ENCODE assay signal across 24 cellular contexts in the genomic region with DNA sequence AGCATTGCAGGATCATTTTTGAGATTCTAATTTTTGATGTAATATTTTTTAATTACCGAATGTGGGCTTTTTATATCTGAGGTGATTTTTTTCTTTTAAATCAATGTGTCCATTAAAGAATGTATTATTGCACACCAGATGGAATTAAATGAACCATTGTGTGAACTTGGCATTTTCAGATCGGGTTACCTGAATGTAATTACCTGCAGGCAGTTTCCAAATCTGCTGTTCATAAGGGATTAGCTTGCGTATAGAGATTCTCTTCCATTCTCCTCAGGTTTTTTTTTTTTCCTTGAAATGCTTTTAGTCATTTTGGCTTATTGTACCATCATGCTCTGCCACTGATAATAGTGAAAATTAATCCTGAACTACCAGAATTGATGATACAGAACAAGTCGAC.
DNase-seq lines count a peak whose midpoint lies in the region; ATAC-seq and TF ChIP-seq lines count a peak whose summit lies in the region.
"Had no signal": no experiment of that assay in that cellular context is flagged by ENCODE, and none has a peak within 500 bp of the region (broad histone marks: within the 10 kb centered on the region; RNA-seq: fewer than 3 reads in every experiment).

No MANE protein-coding gene starts in this region.

- H3K9me3 ChIP-seq in mammary epithelial cell (replicated peaks; ENCODE audit: insufficient read depth, low read length), result no peaks in the 10 kb centered on the region
- no peaks in the 10 kb centered on the region for H3K9me3 ChIP-seq in neural progenitor cell (ENCODE audit: low read depth)
- no peaks in the 10 kb centered on the region for H3K9me3 ChIP-seq in BE2C
- H3K9me3 ChIP-seq: transverse colon had no signal

- H2AFZ ChIP-seq in mammary epithelial cell (ENCODE audit: low read depth, low read length) (peak overlapping the region; percentile 1), neural progenitor cell (replicated peaks) (no peak overlapping the region)

- H3K36me3 ChIP-seq in mammary epithelial cell (ENCODE audit: insufficient read depth, low read length), result no peaks in the 10 kb centered on the region
- H3K36me3 ChIP-seq in neural progenitor cell, result no peaks in the 10 kb centered on the region
- H3K36me3 ChIP-seq in BE2C, result no peaks in the 10 kb centered on the region
- H3K36me3 ChIP-seq: brain microvascular endothelial cell, transverse colon had no signal

- H3K36me3 Mint-ChIP-seq in neural progenitor cell, result no peaks in the 10 kb centered on the region
- H3K36me3 Mint-ChIP-seq: CD8-positive, alpha-beta memory T cell; stimulated activated effector memory CD8-positive, alpha-beta T cell treated with anti-CD3 and anti-CD28 coated beads, Interleukin-12 subunit alpha, Interleukin-12 subunit beta, amount 100 ng/mL, for 72 hours had no signal

- H3K9me3 Mint-ChIP-seq in neural progenitor cell, result no peaks in the 10 kb centered on the region
- H3K9me3 Mint-ChIP-seq: nephron had no signal

- no TSS peak for BruUV-seq in mammary epithelial cell (replicated peaks; lab: Mats Ljungman, UMichigan)

- H3K27ac ChIP-seq in mammary epithelial cell (ENCODE audit: insufficient read depth, low read depth, low read length), result no peak overlapping the region
- H3K27ac ChIP-seq in neural progenitor cell, result no peak overlapping the region
- H3K27ac ChIP-seq: brain microvascular endothelial cell, transverse colon had no signal

- H3F3A ChIP-seq in neural progenitor cell (ENCODE audit: low read depth), result peaks cover 6% of the 10 kb centered on the region

- H3K4me1 Mint-ChIP-seq in neural progenitor cell, result peaks cover 10% of the 10 kb centered on the region
- H3K4me1 Mint-ChIP-seq: activated CD4-positive, alpha-beta T cell treated with anti-CD3 and anti-CD28 coated beads for 36 hours; CD8-positive, alpha-beta memory T cell; nephron; stimulated activated effector memory CD8-positive, alpha-beta T cell treated with anti-CD3 and anti-CD28 coated beads, Interleukin-12 subunit alpha, Interleukin-12 subunit beta, amount 100 ng/mL, for 72 hours had no signal

- CTCF ChIA-PET in mammary epithelial cell (lab: Charles Lee; ENCODE audit: low non-redundant PET), result no interaction called here

- H3K27ac Mint-ChIP-seq in neural progenitor cell, result no peak overlapping the region
- H3K27ac Mint-ChIP-seq: activated CD4-positive, alpha-beta T cell treated with anti-CD3 and anti-CD28 coated beads for 36 hours; activated CD8-positive, alpha-beta T cell treated with anti-CD3 and anti-CD28 coated beads, Interleukin-2, amount 10 ng/mL, durations not matched to agents 7 days and 5 days; CD8-positive, alpha-beta memory T cell; nephron; stimulated activated effector memory CD8-positive, alpha-beta T cell treated with anti-CD3 and anti-CD28 coated beads, Interleukin-12 subunit alpha, Interleukin-12 subunit beta, amount 100 ng/mL, for 72 hours had no signal

- dilution Hi-C loops in mammary epithelial cell (cut with HindIII; ENCODE audit: low sequenced_read_pairs), result no loop called here

- H3K79me2 ChIP-seq in mammary epithelial cell (ENCODE audit: insufficient read depth, low read length), result no peaks in the 10 kb centered on the region
- no peaks in the 10 kb centered on the region for H3K79me2 ChIP-seq in neural progenitor cell (ENCODE audit: low read depth)

- H3K27me3 ChIP-seq in mammary epithelial cell (ENCODE audit: insufficient read depth, low read length) (no peaks in the 10 kb centered on the region), neural progenitor cell (no peaks in the 10 kb centered on the region), BE2C (no peaks in the 10 kb centered on the region)
- H3K27me3 ChIP-seq: brain microvascular endothelial cell, transverse colon had no signal

- H4K20me1 ChIP-seq in mammary epithelial cell (ENCODE audit: insufficient read depth, low read length), result no peaks in the 10 kb centered on the region
- H4K20me1 ChIP-seq in neural progenitor cell (ENCODE audit: low read depth), result no peaks in the 10 kb centered on the region

- H3K4me3 ChIP-seq in mammary epithelial cell (replicated peaks in 1 of 3; ENCODE audit: insufficient read depth in 1 of 3, low read depth in 2 of 3, low read length in 3 of 3), result no peak overlapping the region
- H3K4me3 ChIP-seq in neural progenitor cell, result no peak overlapping the region
- no peak overlapping the region for H3K4me3 ChIP-seq in BE2C (ENCODE audit: low read depth, low read length)
- H3K4me3 ChIP-seq: transverse colon had no signal

- no peak overlapping the region for H3K4me3 Mint-ChIP-seq in neural progenitor cell
- H3K4me3 Mint-ChIP-seq: activated CD4-positive, alpha-beta T cell treated with anti-CD3 and anti-CD28 coated beads for 36 hours; activated CD8-positive, alpha-beta T cell treated with anti-CD3 and anti-CD28 coated beads, Interleukin-2, amount 10 ng/mL, durations not matched to agents 7 days and 5 days; CD8-positive, alpha-beta memory T cell; nephron; stimulated activated effector memory CD8-positive, alpha-beta T cell treated with anti-CD3 and anti-CD28 coated beads, Interleukin-12 subunit alpha, Interleukin-12 subunit beta, amount 100 ng/mL, for 72 hours had no signal

- peak; percentile 70 for DNase-seq in DMS 273 (lab: John Stamatoyannopoulos, UW; ENCODE audit: unreplicated experiment)
- DNase-seq in NCI-H1436 treated with DMSO at 0.1 percent for 48 hours (lab: John Stamatoyannopoulos, UW), result peak; percentile 7
- peak; percentile 100 for DNase-seq in NCI-H2171 treated with DMSO at 0.1 percent for 48 hours (lab: John Stamatoyannopoulos, UW)
- no peak for DNase-seq in mammary epithelial cell
- no peak for DNase-seq in dedifferentiated amniotic fluid mesenchymal stem cell (ENCODE audit: extremely low spot score)
- DNase-seq in neural progenitor cell (ENCODE audit: low spot score), result no peak
- no peak for DNase-seq in BE2C
- DNase-seq: ACHN; activated CD4-positive, alpha-beta T cell treated with anti-CD3 and anti-CD28 coated beads for 36 hours; activated CD8-positive, alpha-beta T cell treated with anti-CD3 and anti-CD28 coated beads, Interleukin-2, amount 10 ng/mL, durations not matched to agents 7 days and 5 days; activated naive CD4-positive, alpha-beta T cell treated with anti-CD3 and anti-CD28 coated beads, Interleukin-2, amount 50 U/mL, for 16 hours; amniotic stem cell; brain microvascular endothelial cell; CD8-positive, alpha-beta memory T cell; effector CD4-positive, alpha-beta T cell; hypothalamus; left cardiac atrium; NCI-H187; NCI-H446; SHP77; transverse colon had no signal

- H3K27me3 Mint-ChIP-seq in neural progenitor cell (ENCODE audit: insufficient read depth, low read depth), result peaks cover 2% of the 10 kb centered on the region
- H3K27me3 Mint-ChIP-seq: activated CD4-positive, alpha-beta T cell treated with anti-CD3 and anti-CD28 coated beads for 36 hours; CD8-positive, alpha-beta memory T cell had no signal

- no peak for ATAC-seq in GM18498 (IDR thresholded peaks at IDR 0.05; ENCODE audit: unreplicated experiment)
- ATAC-seq: activated CD4-positive, alpha-beta T cell treated with anti-CD3 and anti-CD28 coated beads for 36 hours; activated CD8-positive, alpha-beta T cell treated with anti-CD3 and anti-CD28 coated beads, Interleukin-2, amount 10 ng/mL, durations not matched to agents 7 days and 5 days; left cardiac atrium; stimulated activated effector memory CD8-positive, alpha-beta T cell treated with anti-CD3 and anti-CD28 coated beads, Interleukin-12 subunit alpha, Interleukin-12 subunit beta, amount 100 ng/mL, for 72 hours had no signal

- H3K4me2 ChIP-seq in mammary epithelial cell (ENCODE audit: insufficient read depth, low read depth, low read length) (peak overlapping the region; percentile 60), neural progenitor cell (no peak overlapping the region)

- intact Hi-C loops in mammary epithelial cell (cut with micrococcal nuclease), result no loop called here

- in situ Hi-C loops in mammary epithelial cell (cut with MboI; ENCODE audit: low sequenced_read_pairs in 2 of 2), result no loop called here

- peaks cover 17% of the 10 kb centered on the region for H3K4me1 ChIP-seq in mammary epithelial cell (ENCODE audit: insufficient read depth, low read length)
- peaks cover 28% of the 10 kb centered on the region for H3K4me1 ChIP-seq in neural progenitor cell
- no peaks in the 10 kb centered on the region for H3K4me1 ChIP-seq in BE2C
- H3K4me1 ChIP-seq: transverse colon had no signal

- TF ChIP-seq CTCF in mammary epithelial cell (conservative IDR thresholded peaks at IDR 0.05 in 1 of 2, IDR thresholded peaks at IDR 0.05 in 1 of 2; ENCODE audit: extremely low read depth in 1 of 2, insufficient read depth in 1 of 2, low read depth in 1 of 2, low read length in 2 of 2), result no peak
- TF ChIP-seq CTCF in neural progenitor cell (IDR thresholded peaks at IDR 0.05), result no peak
- TF ChIP-seq CTCF in BE2C (IDR thresholded peaks at IDR 0.05; ENCODE audit: low read depth, low read length), result no peak

- H3K9ac ChIP-seq in mammary epithelial cell (ENCODE audit: insufficient read depth, low read length) (no peak overlapping the region), neural progenitor cell (no peak overlapping the region)

- WGBS in mammary epithelial cell (ENCODE audit: low coverage, missing lambda C conversion rate), result 3% methylated on average over 4 of the region's 4 CpGs

Comparison
In these comparisons a context has a peak if more than half of its experiments do, and no peak if none do; other contexts are left out.
1. DNase-seq: peak in DMS 273 (single experiment), NCI-H1436 treated with DMSO at 0.1 percent for 48 hours (single experiment) and NCI-H2171 treated with DMSO at 0.1 percent for 48 hours (single experiment); none in mammary epithelial cell (single experiment), dedifferentiated amniotic fluid mesenchymal stem cell (single experiment), neural progenitor cell (single experiment) and BE2C (single experiment).